ENCODE assay signal across 24 cellular contexts in genomic region chr1:224865510-224865909, GRCh38.
"Had no signal": no experiment of that assay in that cellular context is flagged by ENCODE, and none has a peak within 500 bp of the region (broad histone marks: within the 10 kb centered on the region; RNA-seq: fewer than 3 reads in every experiment).

No MANE protein-coding gene starts in this region.

- ATAC-seq: effector memory CD8-positive, alpha-beta T cell; esophagus mucosa; foreskin keratinocyte; gastrocnemius medialis; gastroesophageal sphincter; heart left ventricle; heart right ventricle had no signal

- H3K4me3 ChIP-seq: colonic mucosa, coronary artery, dorsolateral prefrontal cortex, esophagus muscularis mucosa, esophagus squamous epithelium, gastrocnemius medialis, gastroesophageal sphincter, heart left ventricle, heart right ventricle had no signal

- H3K36me3 ChIP-seq: colonic mucosa, esophagus muscularis mucosa, esophagus squamous epithelium, gastrocnemius medialis, gastroesophageal sphincter, heart left ventricle, heart right ventricle had no signal

- H3K4me1 ChIP-seq: colonic mucosa, esophagus muscularis mucosa, esophagus squamous epithelium, foreskin keratinocyte, gastrocnemius medialis, gastroesophageal sphincter, heart left ventricle, heart right ventricle had no signal

- H3K27ac ChIP-seq: colonic mucosa, coronary artery, dorsolateral prefrontal cortex, epithelial cell of prostate, esophagus muscularis mucosa, esophagus squamous epithelium, foreskin keratinocyte, gastrocnemius medialis, gastroesophageal sphincter, heart left ventricle, heart right ventricle had no signal

- H3K9me3 ChIP-seq: colonic mucosa, gastrocnemius medialis had no signal

- DNase-seq: colonic mucosa; cortex of kidney; dermis blood vessel endothelial cell; dorsolateral prefrontal cortex; effector CD4-positive, alpha-beta T cell; effector CD8-positive, alpha-beta T cell; effector memory CD4-positive, alpha-beta T cell; effector memory CD8-positive, alpha-beta T cell; endodermal cell; erythroblast; esophagus squamous epithelium; foreskin fibroblast; foreskin keratinocyte; foreskin melanocyte; gastrocnemius medialis; glutamatergic neuron; head of caudate nucleus; heart left ventricle; heart right ventricle had no signal

- H3K27me3 ChIP-seq: colonic mucosa, dorsolateral prefrontal cortex, esophagus squamous epithelium, foreskin keratinocyte, gastroesophageal sphincter had no signal
